8 cellular contexts compared by ENCODE assay signal in genomic region chr2:219178377-219179175, GRCh38. TPM values are rescaled to one million over a fixed set of nuclear protein-coding genes. Genes with fewer than 3 reads are reported as not detected.
DNase-seq lines count a peak whose midpoint lies in the region; ATAC-seq and TF ChIP-seq lines count a peak whose summit lies in the region.

No MANE protein-coding gene starts in this region.

- H3K79me2 ChIP-seq in PC-3 (ENCODE audit: low read length) = peaks cover 50% of the 10 kb centered on the region

- H3K27me3 Mint-ChIP-seq in activated naive CD8-positive, alpha-beta T cell treated with anti-CD3 and anti-CD28 coated beads, Interleukin-2, amount 50 U/mL, for 24 hours = no peaks in the 10 kb centered on the region

- WGBS in psoas muscle, 3 donors = 3 to 8% (median 4%) methylated on average over 24 to 45 of the region's 45 CpGs

- H3K27me3 ChIP-seq in PC-3 (ENCODE audit: low read length) = no peaks in the 10 kb centered on the region
- H3K27me3 ChIP-seq in left ventricle myocardium inferior (ENCODE audit: low read depth) = no peaks in the 10 kb centered on the region
- no peaks in the 10 kb centered on the region for H3K27me3 ChIP-seq in psoas muscle (ENCODE audit: insufficient read depth in 3 of 3, low read length in 2 of 3)

- peak overlapping the region; percentile 97 for H3K4me3 Mint-ChIP-seq in activated naive CD8-positive, alpha-beta T cell treated with anti-CD3 and anti-CD28 coated beads, Interleukin-2, amount 50 U/mL, for 24 hours

- peak overlapping the region; percentile 14; the same call in 1 of the 2 replicates for H3K27ac ChIP-seq in PC-3 (ENCODE audit: low read length)
- H3K27ac ChIP-seq in left ventricle myocardium inferior (replicated peaks) = peak overlapping the region; percentile 99
- peak overlapping the region; percentile 87 for H3K27ac ChIP-seq in psoas muscle

- H3K9me3 Mint-ChIP-seq in activated naive CD8-positive, alpha-beta T cell treated with anti-CD3 and anti-CD28 coated beads, Interleukin-2, amount 50 U/mL, for 24 hours = no peaks in the 10 kb centered on the region

- H3K27ac Mint-ChIP-seq in activated naive CD8-positive, alpha-beta T cell treated with anti-CD3 and anti-CD28 coated beads, Interleukin-2, amount 50 U/mL, for 24 hours = peak overlapping the region; percentile 85

- H3K36me3 Mint-ChIP-seq in activated naive CD8-positive, alpha-beta T cell treated with anti-CD3 and anti-CD28 coated beads, Interleukin-2, amount 50 U/mL, for 24 hours (ENCODE audit: low read depth) = peaks cover 29% of the 10 kb centered on the region

- ATAC-seq in HG02885 (IDR thresholded peaks at IDR 0.05; ENCODE audit: poor library complexity, unreplicated experiment) (peak; percentile 23), PC-3 (peak; percentile 11), psoas muscle (peak in 1 of 4 donors; percentile 6)
- no peak for ATAC-seq in activated naive CD8-positive, alpha-beta T cell treated with anti-CD3 and anti-CD28 coated beads, Interleukin-2, amount 50 U/mL, for 24 hours

- H3K9ac ChIP-seq in PC-3 (ENCODE audit: low read length) = peak overlapping the region; percentile 87

- H3K36me3 ChIP-seq in PC-3 (ENCODE audit: low read depth, low read length) (peaks cover 26% of the 10 kb centered on the region; the same call in 1 of the 2 replicates), left ventricle myocardium inferior (peaks cover 60% of the 10 kb centered on the region), psoas muscle (ENCODE audit: insufficient read depth in 1 of 2, low read depth in 1 of 2) (peaks cover 3 to 67% of the 10 kb centered on the region in 2 donors)

- H4K20me1 ChIP-seq in PC-3 (ENCODE audit: low read length) = peaks cover 4% of the 10 kb centered on the region; the same call in 1 of the 2 replicates

- H3K9me3 ChIP-seq in PC-3 (ENCODE audit: low read length) (no peaks in the 10 kb centered on the region), left ventricle myocardium inferior (replicated peaks) (no peaks in the 10 kb centered on the region), psoas muscle (no peaks in the 10 kb centered on the region)

- H3K9me2 ChIP-seq in PC-3 (replicated peaks; ENCODE audit: low read length) = no peaks in the 10 kb centered on the region

- peak overlapping the region; percentile 98 for H3K4me2 ChIP-seq in PC-3 (ENCODE audit: low read length)

- peaks cover 63% of the 10 kb centered on the region for H3K4me1 Mint-ChIP-seq in activated naive CD8-positive, alpha-beta T cell treated with anti-CD3 and anti-CD28 coated beads, Interleukin-2, amount 50 U/mL, for 24 hours

- BruUV-seq in PC-3 (replicated peaks; lab: Mats Ljungman, UMichigan) = no TSS peak

- peaks cover 24% of the 10 kb centered on the region for H3K4me1 ChIP-seq in PC-3 (ENCODE audit: insufficient read depth, low read length)
- H3K4me1 ChIP-seq in left ventricle myocardium inferior = peaks cover 56% of the 10 kb centered on the region
- H3K4me1 ChIP-seq in psoas muscle = peaks cover 31% of the 10 kb centered on the region

- TF ChIP-seq CTCF in PC-3 (conservative IDR thresholded peaks at IDR 0.05; ENCODE audit: low read depth, low read length) = no peak
- no peak for TF ChIP-seq CTCF in left ventricle myocardium inferior (IDR thresholded peaks at IDR 0.05; ENCODE audit: borderline replicate concordance)
- TF ChIP-seq CTCF in psoas muscle (IDR thresholded peaks at IDR 0.05) = no peak

- peaks cover 5% of the 10 kb centered on the region for H3F3A ChIP-seq in PC-3 (ENCODE audit: low read length, unreplicated experiment)

- POLR2A ChIA-PET in PC-3 (lab: Charles Lee; ENCODE audit: unreplicated experiment) = no interaction called here

- H3K4me3 ChIP-seq in PC-3 (ENCODE audit: low read length) (peak overlapping the region; percentile 83), left ventricle myocardium inferior (peak overlapping the region; percentile 88), psoas muscle (peak overlapping the region; percentile 100)

- peak overlapping the region; percentile 81 for H2AFZ ChIP-seq in PC-3 (ENCODE audit: low read length)

- intact Hi-C loops in PC-3 (cut with micrococcal nuclease) = loop anchor here (5.0 kb wide), 1 partner anchor 119 kb away; no protein-coding TSS in a partner anchor
- intact Hi-C loops in left ventricle myocardium inferior (cut with micrococcal nuclease) = no loop called here
- intact Hi-C loops in psoas muscle (cut with DNase I) = loop anchor here (1.0 to 10.0 kb wide), 5 partner anchors 28 to 784 kb away; partner anchors contain the start of genes ABCB6 (in 1 of the 2), CHPF (in 1 of the 2), CTDSP1 (in 1 of the 2) and TMEM198 (in 1 of the 2)

- DNase-seq in SIG-M5 treated with dmso at 0.1 percent for 504 hours (lab: John Stamatoyannopoulos, UW; ENCODE audit: unreplicated experiment) = peak; percentile 38
- DNase-seq in SIG-M5 (lab: John Stamatoyannopoulos, UW) = no peak
- peak; percentile 13 for DNase-seq in PC-3
- peak; percentile 48 for DNase-seq in activated naive CD8-positive, alpha-beta T cell treated with anti-CD3 and anti-CD28 coated beads, Interleukin-2, amount 50 U/mL, for 24 hours
- DNase-seq in left ventricle myocardium inferior = peak; percentile 60
- peak in 1 of 2 donors; percentile 56 for DNase-seq in psoas muscle
- no peak for DNase-seq in SHP77 treated with DMSO at 0.1 percent for 48 hours (lab: John Stamatoyannopoulos, UW)

- CTCF ChIA-PET in PC-3 (lab: Charles Lee) = no interaction called here

RNA-seq across cellular contexts. Expression of gene RETREG2, which starts 0.5 kb away (rescaled TPM):
- total RNA-seq in PC-3 (2014; rRNA removed) = 61.0 and 87.2 TPM in 2 replicates
- total RNA-seq in left ventricle myocardium inferior = 29.9 TPM
- total RNA-seq in psoas muscle = 10 to 100 TPM; 28.1 to 38.1 (median 37.1) TPM
- polyA plus RNA-seq in psoas muscle = 10 to 100 TPM; 36.5 to 71.4 (median 62.2) TPM

RNA-seq across cellular contexts. Expression of gene CNPPD1, which starts 1.9 kb away (rescaled TPM):
- total RNA-seq in PC-3 (2014; rRNA removed) = 38.2 and 44.0 TPM in 2 replicates
- 58.1 TPM for total RNA-seq in left ventricle myocardium inferior
- total RNA-seq in psoas muscle = 10 to 100 TPM; 58.5 to 76.0 (median 70.0) TPM
- 10 to 100 TPM; 71.0 to 81.5 (median 72.7) TPM for polyA plus RNA-seq in psoas muscle

RNA-seq across cellular contexts. Expression of gene SLC23A3, which starts 8.7 kb away (rescaled TPM):
- total RNA-seq in PC-3 (2014; rRNA removed) (1.4 and 1.7 TPM in 2 replicates), left ventricle myocardium inferior (0.58 TPM), psoas muscle (under 1 TPM in 3 of 4 donors, not detected in 1; 0.12 to 0.86 (median 0.16) TPM)
- polyA plus RNA-seq in psoas muscle = under 1 TPM; 0.09 to 0.25 (median 0.10) TPM

RNA-seq across cellular contexts. Expression of gene NHEJ1, which starts 18.0 kb away (rescaled TPM):
- 16.7 and 18.5 TPM in 2 replicates for total RNA-seq in PC-3 (2014; rRNA removed)
- 6.4 TPM for total RNA-seq in left ventricle myocardium inferior
- 10 to 100 TPM; 11.5 to 18.5 (median 13.4) TPM for total RNA-seq in psoas muscle
- polyA plus RNA-seq in psoas muscle = 10 to 100 TPM; 10.7 to 20.5 (median 15.5) TPM

RNA-seq across cellular contexts. Expression of gene ZFAND2B, which starts 28.0 kb away (rescaled TPM):
- 47.5 and 49.5 TPM in 2 replicates for total RNA-seq in PC-3 (2014; rRNA removed)
- total RNA-seq in left ventricle myocardium inferior = 19.7 TPM
- total RNA-seq in psoas muscle = 10 to 100 TPM; 19.0 to 26.6 (median 22.1) TPM
- 10 to 100 TPM; 22.4 to 46.2 (median 32.6) TPM for polyA plus RNA-seq in psoas muscle

Comparison
In these comparisons a context has a peak if more than half of its experiments do, and no peak if none do; other contexts are left out.
1. DNase-seq: peak in SIG-M5 treated with dmso at 0.1 percent for 504 hours (single experiment), PC-3 (single experiment), activated naive CD8-positive, alpha-beta T cell treated with anti-CD3 and anti-CD28 coated beads, Interleukin-2, amount 50 U/mL, for 24 hours (single experiment) and left ventricle myocardium inferior (single experiment); none in SIG-M5 (single experiment) and SHP77 treated with DMSO at 0.1 percent for 48 hours (single experiment).
2. H3K27ac ChIP-seq: peak in every context shown above with its lines; median percentile 99 in left ventricle myocardium inferior; 87 in psoas muscle; 14 in PC-3.
3. Peak in every context shown above with its lines, with median percentiles within 50 percentile points of each other: H3K4me3 ChIP-seq.